ENCODE assay signal across 9 cellular contexts in the genomic region with DNA sequence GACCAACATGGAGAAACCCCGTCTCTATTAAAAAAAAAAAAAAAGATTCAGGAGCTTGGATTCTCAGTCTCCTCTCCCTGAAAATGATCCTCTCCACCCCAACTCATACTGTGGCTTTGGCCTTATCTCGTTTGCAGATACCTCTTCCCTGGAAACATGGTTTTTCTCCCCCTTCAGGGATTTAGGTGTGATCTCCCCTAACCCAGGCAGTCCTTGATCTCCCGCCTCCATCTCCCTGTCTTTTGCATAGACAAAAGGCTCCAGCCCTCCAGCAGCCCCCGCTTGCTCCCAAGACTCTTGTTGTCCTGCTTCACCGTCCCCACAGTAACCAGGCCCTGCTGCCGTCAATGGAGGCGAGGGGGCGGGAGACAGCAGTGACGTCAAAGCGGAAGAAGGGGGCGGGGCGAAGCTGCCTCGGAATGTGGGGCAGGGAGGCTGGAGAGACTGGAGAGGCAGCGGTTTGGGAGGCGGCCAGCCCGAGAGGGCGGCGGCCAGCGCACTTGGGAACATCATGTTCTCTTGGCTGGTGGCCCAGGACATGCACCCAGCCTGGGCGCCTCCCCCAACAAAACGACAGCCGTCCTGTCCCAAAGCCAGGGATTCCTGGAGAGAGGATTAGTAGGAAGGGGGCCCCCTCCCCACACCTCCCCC. TPM values are rescaled to one million over a fixed set of nuclear protein-coding genes. Genes with fewer than 3 reads are reported as not detected.
DNase-seq lines count a peak whose midpoint lies in the region; ATAC-seq and TF ChIP-seq lines count a peak whose summit lies in the region.
"Had no signal": no experiment of that assay in that cellular context is flagged by ENCODE, and none has a peak within 500 bp of the region (broad histone marks: within the 10 kb centered on the region; RNA-seq: fewer than 3 reads in every experiment).

No MANE protein-coding gene starts in this region.

- no peak overlapping the region for H3K27ac Mint-ChIP-seq in activated naive CD8-positive, alpha-beta T cell treated with anti-CD3 and anti-CD28 coated beads, Interleukin-2, amount 50 U/mL, for 24 hours
- peak overlapping the region; percentile 99 for H3K27ac Mint-ChIP-seq in glutamatergic neuron (ENCODE audit: unreplicated experiment)
- H3K27ac Mint-ChIP-seq: T-helper 1 cell treated with Interleukin-12 subunit alpha and Interleukin-12 subunit beta and Interleukin-4 antibody, amounts not matched to agents 30 μg/mL and 1 μg/mL, for 36 hours had no signal

- no peak for TF ChIP-seq CTCF in glutamatergic neuron (IDR thresholded peaks at IDR 0.05; ENCODE audit: partially characterized antibody, unreplicated experiment)

- H3K36me3 Mint-ChIP-seq in activated naive CD8-positive, alpha-beta T cell treated with anti-CD3 and anti-CD28 coated beads, Interleukin-2, amount 50 U/mL, for 24 hours (ENCODE audit: low read depth), result peaks cover 8% of the 10 kb centered on the region
- H3K36me3 Mint-ChIP-seq in glutamatergic neuron (ENCODE audit: unreplicated experiment), result no peaks in the 10 kb centered on the region

- peaks cover 59% of the 10 kb centered on the region for H3K4me1 Mint-ChIP-seq in activated naive CD8-positive, alpha-beta T cell treated with anti-CD3 and anti-CD28 coated beads, Interleukin-2, amount 50 U/mL, for 24 hours
- H3K4me1 Mint-ChIP-seq in glutamatergic neuron (ENCODE audit: low read depth, unreplicated experiment), result peaks cover 20% of the 10 kb centered on the region

- no peak for TF ChIP-seq RAD21 in Ishikawa (IDR thresholded peaks at IDR 0.05; ENCODE audit: low read depth)

- ATAC-seq in activated naive CD8-positive, alpha-beta T cell treated with anti-CD3 and anti-CD28 coated beads, Interleukin-2, amount 50 U/mL, for 24 hours, result peak; percentile 3
- no peak for ATAC-seq in HG02973 (IDR thresholded peaks at IDR 0.05; ENCODE audit: unreplicated experiment)

- TF ChIP-seq EP300 in Ishikawa (IDR thresholded peaks at IDR 0.05; ENCODE audit: borderline replicate concordance), result no peak; the same call in 1 of the 2 replicates

- DNase-seq in COLO668 (lab: John Stamatoyannopoulos, UW; ENCODE audit: unreplicated experiment) (peak; percentile 35), SKM-1 treated with dmso at 0.1 percent for 144 hours (lab: John Stamatoyannopoulos, UW; ENCODE audit: unreplicated experiment) (peak; percentile 16), glutamatergic neuron (peak; percentile 94), occipital lobe (lab: John Stamatoyannopoulos, UW) (peak; percentile 98), superior temporal gyrus (ENCODE audit: extremely low spot score) (peak; percentile 94)
- peak; percentile 94 for DNase-seq in activated naive CD8-positive, alpha-beta T cell treated with anti-CD3 and anti-CD28 coated beads, Interleukin-2, amount 50 U/mL, for 24 hours

- no peak overlapping the region for H3K4me3 Mint-ChIP-seq in activated naive CD8-positive, alpha-beta T cell treated with anti-CD3 and anti-CD28 coated beads, Interleukin-2, amount 50 U/mL, for 24 hours
- H3K4me3 Mint-ChIP-seq in glutamatergic neuron (ENCODE audit: unreplicated experiment), result no peak overlapping the region

- no peaks in the 10 kb centered on the region for H3K9me3 Mint-ChIP-seq in activated naive CD8-positive, alpha-beta T cell treated with anti-CD3 and anti-CD28 coated beads, Interleukin-2, amount 50 U/mL, for 24 hours
- peaks cover 17% of the 10 kb centered on the region for H3K9me3 Mint-ChIP-seq in glutamatergic neuron (ENCODE audit: unreplicated experiment)
- H3K9me3 Mint-ChIP-seq: T-helper 1 cell treated with Interleukin-12 subunit alpha and Interleukin-12 subunit beta and Interleukin-4 antibody, amounts not matched to agents 30 μg/mL and 1 μg/mL, for 36 hours had no signal

- no peaks in the 10 kb centered on the region for H3K27me3 Mint-ChIP-seq in activated naive CD8-positive, alpha-beta T cell treated with anti-CD3 and anti-CD28 coated beads, Interleukin-2, amount 50 U/mL, for 24 hours
- H3K27me3 Mint-ChIP-seq in glutamatergic neuron (ENCODE audit: unreplicated experiment), result peaks cover 12% of the 10 kb centered on the region

TF ChIP-seq in Ishikawa, 13 proteins besides CTCF, POLR2A, EP300 and RAD21:
- TF ChIP-seq ZBTB7A (IDR thresholded peaks at IDR 0.05; ENCODE audit: low read depth) (no peak), TCF12 (IDR thresholded peaks at IDR 0.05; ENCODE audit: low read depth) (peak; percentile 75), TEAD4 (IDR thresholded peaks at IDR 0.05) (peak; percentile 94), CEBPB (IDR thresholded peaks at IDR 0.05) (no peak), YY1 (IDR thresholded peaks at IDR 0.05; ENCODE audit: low read depth) (peak; percentile 70; the same call in 1 of the 2 replicates), FOXM1 (IDR thresholded peaks at IDR 0.05; ENCODE audit: borderline replicate concordance, low read depth) (no peak), NFIC (IDR thresholded peaks at IDR 0.05) (peak; percentile 91), TAF1 (IDR thresholded peaks at IDR 0.05; ENCODE audit: low read depth) (no peak), CREB1 (IDR thresholded peaks at IDR 0.05; ENCODE audit: low read depth) (peak; percentile 81), EGR1 (IDR thresholded peaks at IDR 0.05) (peak; percentile 64; the same call in 1 of the 2 replicates)
- TF ChIP-seq, protein P1, sequence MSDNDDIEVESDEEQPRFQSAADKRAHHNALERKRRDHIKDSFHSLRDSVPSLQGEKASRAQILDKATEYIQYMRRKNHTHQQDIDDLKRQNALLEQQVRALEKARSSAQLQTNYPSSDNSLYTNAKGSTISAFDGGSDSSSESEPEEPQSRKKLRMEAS (IDR thresholded peaks at IDR 0.05), result peak; percentile 80
- TF ChIP-seq, protein P2, sequence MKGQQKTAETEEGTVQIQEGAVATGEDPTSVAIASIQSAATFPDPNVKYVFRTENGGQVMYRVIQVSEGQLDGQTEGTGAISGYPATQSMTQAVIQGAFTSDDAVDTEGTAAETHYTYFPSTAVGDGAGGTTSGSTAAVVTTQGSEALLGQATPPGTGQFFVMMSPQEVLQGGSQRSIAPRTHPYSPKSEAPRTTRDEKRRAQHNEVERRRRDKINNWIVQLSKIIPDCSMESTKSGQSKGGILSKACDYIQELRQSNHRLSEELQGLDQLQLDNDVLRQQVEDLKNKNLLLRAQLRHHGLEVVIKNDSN (IDR thresholded peaks at IDR 0.05), result no peak; the same call in 1 of the 2 replicates
- TF ChIP-seq, protein P3, sequence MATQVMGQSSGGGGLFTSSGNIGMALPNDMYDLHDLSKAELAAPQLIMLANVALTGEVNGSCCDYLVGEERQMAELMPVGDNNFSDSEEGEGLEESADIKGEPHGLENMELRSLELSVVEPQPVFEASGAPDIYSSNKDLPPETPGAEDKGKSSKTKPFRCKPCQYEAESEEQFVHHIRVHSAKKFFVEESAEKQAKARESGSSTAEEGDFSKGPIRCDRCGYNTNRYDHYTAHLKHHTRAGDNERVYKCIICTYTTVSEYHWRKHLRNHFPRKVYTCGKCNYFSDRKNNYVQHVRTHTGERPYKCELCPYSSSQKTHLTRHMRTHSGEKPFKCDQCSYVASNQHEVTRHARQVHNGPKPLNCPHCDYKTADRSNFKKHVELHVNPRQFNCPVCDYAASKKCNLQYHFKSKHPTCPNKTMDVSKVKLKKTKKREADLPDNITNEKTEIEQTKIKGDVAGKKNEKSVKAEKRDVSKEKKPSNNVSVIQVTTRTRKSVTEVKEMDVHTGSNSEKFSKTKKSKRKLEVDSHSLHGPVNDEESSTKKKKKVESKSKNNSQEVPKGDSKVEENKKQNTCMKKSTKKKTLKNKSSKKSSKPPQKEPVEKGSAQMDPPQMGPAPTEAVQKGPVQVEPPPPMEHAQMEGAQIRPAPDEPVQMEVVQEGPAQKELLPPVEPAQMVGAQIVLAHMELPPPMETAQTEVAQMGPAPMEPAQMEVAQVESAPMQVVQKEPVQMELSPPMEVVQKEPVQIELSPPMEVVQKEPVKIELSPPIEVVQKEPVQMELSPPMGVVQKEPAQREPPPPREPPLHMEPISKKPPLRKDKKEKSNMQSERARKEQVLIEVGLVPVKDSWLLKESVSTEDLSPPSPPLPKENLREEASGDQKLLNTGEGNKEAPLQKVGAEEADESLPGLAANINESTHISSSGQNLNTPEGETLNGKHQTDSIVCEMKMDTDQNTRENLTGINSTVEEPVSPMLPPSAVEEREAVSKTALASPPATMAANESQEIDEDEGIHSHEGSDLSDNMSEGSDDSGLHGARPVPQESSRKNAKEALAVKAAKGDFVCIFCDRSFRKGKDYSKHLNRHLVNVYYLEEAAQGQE (IDR thresholded peaks at IDR 0.05; ENCODE audit: low read depth), result no peak

RNA-seq across cellular contexts. Expression of a gene that starts 1.9 kb away (rescaled TPM):
- total RNA-seq in glutamatergic neuron (ENCODE audit: unreplicated experiment) (64.6 TPM), occipital lobe (7.8 TPM)

RNA-seq across cellular contexts. Expression of a gene that starts 8.7 kb away (rescaled TPM):
- total RNA-seq in glutamatergic neuron (ENCODE audit: unreplicated experiment) (117 TPM), occipital lobe (27.9 TPM)

RNA-seq across cellular contexts. Expression of a gene that starts 22.1 kb away (rescaled TPM):
- total RNA-seq in glutamatergic neuron (ENCODE audit: unreplicated experiment) (12.8 TPM), occipital lobe (35.9 TPM)

RNA-seq across cellular contexts. Expression of a gene that starts 30.2 kb away (rescaled TPM):
- total RNA-seq in glutamatergic neuron (ENCODE audit: unreplicated experiment) (2.2 TPM), occipital lobe (0.31 TPM)

RNA-seq across cellular contexts. Expression of a gene that starts 35.8 kb away (rescaled TPM):
- total RNA-seq in glutamatergic neuron (ENCODE audit: unreplicated experiment) (not detected), occipital lobe (0.47 TPM)

Comparison
In these comparisons a context has a peak if more than half of its experiments do, and no peak if none do; other contexts are left out.
1. DNase-seq: peak in every context shown above with its lines; median percentile 98 in occipital lobe; 94 in activated naive CD8-positive, alpha-beta T cell treated with anti-CD3 and anti-CD28 coated beads, Interleukin-2, amount 50 U/mL, for 24 hours; 94 in glutamatergic neuron; 94 in superior temporal gyrus; 35 in COLO668; 16 in SKM-1 treated with dmso at 0.1 percent for 144 hours.